2 cellular contexts compared by ENCODE assay signal in genomic region chr20:30485331-30486102, GRCh38.
TF ChIP-seq lines count a peak whose summit lies in the region.

No MANE protein-coding gene starts in this region.

TF ChIP-seq in SK-N-SH, 30 proteins besides CTCF, POLR2A, EP300 and RAD21 (continued from another document):
- TF ChIP-seq IRF3 (IDR thresholded peaks at IDR 0.05; ENCODE audit: low read depth, low read length) (no peak), MEF2A (IDR thresholded peaks at IDR 0.05; ENCODE audit: borderline replicate concordance, low read depth) (no peak)

TF ChIP-seq in SK-N-SH treated with all-trans-retinoic acid at 6 μM for 48 hours, 23 proteins besides CTCF, POLR2A, EP300 and RAD21 (continued from another document):
- TF ChIP-seq POU6F1 (CRISPR knock-in tag; IDR thresholded peaks at IDR 0.05; ENCODE audit: borderline replicate concordance, low read depth): no peak
- TF ChIP-seq ARNTL (CRISPR knock-in tag; IDR thresholded peaks at IDR 0.05; ENCODE audit: borderline replicate concordance, low read depth): no peak
- TF ChIP-seq ZFP3 (CRISPR knock-in tag; IDR thresholded peaks at IDR 0.05): no peak
- TF ChIP-seq CSRNP3 (CRISPR knock-in tag; IDR thresholded peaks at IDR 0.05): no peak
- TF ChIP-seq OSR1 (CRISPR knock-in tag; IDR thresholded peaks at IDR 0.05): no peak
